14 cellular contexts compared by ENCODE assay signal in genomic region chr6:111658445-111659154, GRCh38. TPM values are rescaled to one million over a fixed set of nuclear protein-coding genes. Genes with fewer than 3 reads are reported as not detected.
DNase-seq lines count a peak whose midpoint lies in the region; ATAC-seq and TF ChIP-seq lines count a peak whose summit lies in the region.
"Had no signal": no experiment of that assay in that cellular context is flagged by ENCODE, and none has a peak within 500 bp of the region (broad histone marks: within the 10 kb centered on the region; RNA-seq: fewer than 3 reads in every experiment).

No MANE protein-coding gene starts in this region.

- no peak for ATAC-seq in stimulated activated naive B cell treated with anti-CD40 and anti-IgM and Interleukin-4, amounts not matched to agents 10 μg/mL and 1 μg/mL and 100 μg/mL, for 72 hours (replicated peaks)
- ATAC-seq: foreskin keratinocyte had no signal

- TF ChIP-seq CTCF in fibroblast of the aortic adventitia (IDR thresholded peaks at IDR 0.05; ENCODE audit: insufficient read depth, low read length) = no peak

- H3K27ac Mint-ChIP-seq in stimulated activated naive B cell treated with anti-CD40 and anti-IgM and Interleukin-4, amounts not matched to agents 10 μg/mL and 1 μg/mL and 100 μg/mL, for 72 hours = peak overlapping the region; percentile 11
- H3K27ac Mint-ChIP-seq in activated CD4-positive, alpha-beta T cell treated with anti-CD3 and anti-CD28 coated beads, Interleukin-2, amount 10 ng/mL, durations not matched to agents 7 days and 5 days = no peak overlapping the region
- H3K27ac Mint-ChIP-seq: CD4-positive, CD25-positive, alpha-beta regulatory T cell had no signal

- DNase-seq in EL = peak; percentile 55
- peak; percentile 26 for DNase-seq in amniotic epithelial cell (ENCODE audit: low read depth)
- DNase-seq in fibroblast of the aortic adventitia (ENCODE audit: low read depth) = peak; percentile 86
- no peak for DNase-seq in stimulated activated naive B cell treated with anti-CD40 and anti-IgM and Interleukin-4, amounts not matched to agents 10 μg/mL and 1 μg/mL and 100 μg/mL, for 72 hours
- DNase-seq in KBM-7 = no peak
- no peak for DNase-seq in OCI-M1 (lab: John Stamatoyannopoulos, UW)
- DNase-seq in activated CD4-positive, alpha-beta T cell treated with anti-CD3 and anti-CD28 coated beads, Interleukin-2, amount 10 ng/mL, durations not matched to agents 7 days and 5 days = no peak
- no peak for DNase-seq in MV-4-11 (lab: John Stamatoyannopoulos, UW)
- DNase-seq: activated gamma-delta T cell; CD4-positive, CD25-positive, alpha-beta regulatory T cell; NCI-H2029 treated with DMSO at 0.1 percent for 48 hours; stimulated activated CD8-positive, alpha-beta memory T cell treated with anti-CD3 and anti-CD28 coated beads, Interleukin-4, amount 100 ng/mL, for 48 hours had no signal

- H3K36me3 Mint-ChIP-seq in stimulated activated naive B cell treated with anti-CD40 and anti-IgM and Interleukin-4, amounts not matched to agents 10 μg/mL and 1 μg/mL and 100 μg/mL, for 72 hours = peaks cover 23 to 30% of the 10 kb centered on the region in 2 donors
- H3K36me3 Mint-ChIP-seq in activated CD4-positive, alpha-beta T cell treated with anti-CD3 and anti-CD28 coated beads, Interleukin-2, amount 10 ng/mL, durations not matched to agents 7 days and 5 days (ENCODE audit: low read depth) = peaks cover 12% of the 10 kb centered on the region

- H3K4me3 Mint-ChIP-seq in stimulated activated naive B cell treated with anti-CD40 and anti-IgM and Interleukin-4, amounts not matched to agents 10 μg/mL and 1 μg/mL and 100 μg/mL, for 72 hours = no peak overlapping the region
- no peak overlapping the region for H3K4me3 Mint-ChIP-seq in activated CD4-positive, alpha-beta T cell treated with anti-CD3 and anti-CD28 coated beads, Interleukin-2, amount 10 ng/mL, durations not matched to agents 7 days and 5 days
- H3K4me3 Mint-ChIP-seq: central memory CD8-positive, alpha-beta T cell had no signal

- in situ Hi-C loops in KBM-7 (cut with MboI; ENCODE audit: low pct_unique_long_range_greater_than_20kb, low sequenced_read_pairs) = no loop called here

- no peaks in the 10 kb centered on the region for H3K27me3 Mint-ChIP-seq in stimulated activated naive B cell treated with anti-CD40 and anti-IgM and Interleukin-4, amounts not matched to agents 10 μg/mL and 1 μg/mL and 100 μg/mL, for 72 hours
- no peaks in the 10 kb centered on the region for H3K27me3 Mint-ChIP-seq in activated CD4-positive, alpha-beta T cell treated with anti-CD3 and anti-CD28 coated beads, Interleukin-2, amount 10 ng/mL, durations not matched to agents 7 days and 5 days
- H3K27me3 Mint-ChIP-seq: CD4-positive, CD25-positive, alpha-beta regulatory T cell; central memory CD8-positive, alpha-beta T cell had no signal

- peaks cover 7 to 9% of the 10 kb centered on the region in 2 donors for H3K4me1 Mint-ChIP-seq in stimulated activated naive B cell treated with anti-CD40 and anti-IgM and Interleukin-4, amounts not matched to agents 10 μg/mL and 1 μg/mL and 100 μg/mL, for 72 hours
- no peaks in the 10 kb centered on the region for H3K4me1 Mint-ChIP-seq in activated CD4-positive, alpha-beta T cell treated with anti-CD3 and anti-CD28 coated beads, Interleukin-2, amount 10 ng/mL, durations not matched to agents 7 days and 5 days

- no peak overlapping the region for H3K4me3 ChIP-seq in fibroblast of the aortic adventitia (ENCODE audit: low read depth, low read length)

- POLR2A ChIA-PET in activated CD4-positive, alpha-beta T cell treated with anti-CD3 and anti-CD28 coated beads, Interleukin-2, amount 10 ng/mL, durations not matched to agents 7 days and 5 days (lab: Charles Lee) = no interaction called here

- CTCF ChIA-PET in activated CD4-positive, alpha-beta T cell treated with anti-CD3 and anti-CD28 coated beads, Interleukin-2, amount 10 ng/mL, durations not matched to agents 7 days and 5 days (lab: Charles Lee) = interaction anchor here (1.3 to 2.2 kb wide), 3 partner anchors 10 to 400 kb away, joined by 3 to 5 read pairs (median 4); a partner anchor contains a TSS

- no peaks in the 10 kb centered on the region for H3K9me3 Mint-ChIP-seq in stimulated activated naive B cell treated with anti-CD40 and anti-IgM and Interleukin-4, amounts not matched to agents 10 μg/mL and 1 μg/mL and 100 μg/mL, for 72 hours
- H3K9me3 Mint-ChIP-seq in activated CD4-positive, alpha-beta T cell treated with anti-CD3 and anti-CD28 coated beads, Interleukin-2, amount 10 ng/mL, durations not matched to agents 7 days and 5 days = no peaks in the 10 kb centered on the region
- H3K9me3 Mint-ChIP-seq: central memory CD8-positive, alpha-beta T cell had no signal

RNA-seq across cellular contexts. Expression of gene TRAF3IP2, which starts 52.9 kb away (rescaled TPM):
- total RNA-seq in fibroblast of the aortic adventitia (ENCODE audit: low replicate concordance) = 29.8 and 35.3 TPM in 2 replicates
- 10 to 100 TPM; 30.2 to 34.1 TPM for total RNA-seq in activated CD4-positive, alpha-beta T cell treated with anti-CD3 and anti-CD28 coated beads, Interleukin-2, amount 10 ng/mL, durations not matched to agents 7 days and 5 days

Comparison
In these comparisons a context has a peak if more than half of its experiments do, and no peak if none do; other contexts are left out.
1. DNase-seq: peak in EL (single experiment), amniotic epithelial cell (single experiment) and fibroblast of the aortic adventitia (single experiment); none in stimulated activated naive B cell treated with anti-CD40 and anti-IgM and Interleukin-4, amounts not matched to agents 10 μg/mL and 1 μg/mL and 100 μg/mL, for 72 hours (single experiment), KBM-7 (single experiment), OCI-M1 (single experiment), activated CD4-positive, alpha-beta T cell treated with anti-CD3 and anti-CD28 coated beads, Interleukin-2, amount 10 ng/mL, durations not matched to agents 7 days and 5 days (single experiment) and MV-4-11 (single experiment).